Comparison of ENCODE assay signal across 14 cellular contexts in genomic region chr16:7456221-7456620, GRCh38.
DNase-seq lines count a peak whose midpoint lies in the region; ATAC-seq and TF ChIP-seq lines count a peak whose summit lies in the region.
"Had no signal": no experiment of that assay in that cellular context is flagged by ENCODE, and none has a peak within 500 bp of the region (broad histone marks: within the 10 kb centered on the region; RNA-seq: fewer than 3 reads in every experiment).

No MANE protein-coding gene starts in this region.

- peak; percentile 50; the same call in 2 of the 3 replicates for ATAC-seq in RWPE2 (ENCODE audit: low read depth)
- ATAC-seq in right cardiac atrium, result no peak
- ATAC-seq: GM23338 had no signal

- H3K9me3 ChIP-seq in RWPE2 (ENCODE audit: severe bottlenecking), result no peaks in the 10 kb centered on the region
- H3K9me3 ChIP-seq in SJCRH30 (replicated peaks), result no peaks in the 10 kb centered on the region
- no peaks in the 10 kb centered on the region for H3K9me3 ChIP-seq in right cardiac atrium (ENCODE audit: control insufficient read depth, low read length)

- no CpG with 5 or more reads among the region's 5 CpGs for WGBS in mesendoderm (ENCODE audit: extremely low coverage, insufficient coverage, low lambda C conversion rate)
- WGBS in right cardiac atrium, result 64% methylated on average over 5 of the region's 5 CpGs

- H3K4ac ChIP-seq in mesendoderm (ENCODE audit: low read depth, low read length), result no peak overlapping the region

- no peak overlapping the region for H2BK5ac ChIP-seq in mesendoderm (ENCODE audit: low read length)

- H3K4me2 ChIP-seq in mesendoderm (ENCODE audit: low read length), result no peak overlapping the region
- H3K4me2 ChIP-seq: GM23338 had no signal

- no peaks in the 10 kb centered on the region for H3K79me2 ChIP-seq in mesendoderm (ENCODE audit: control insufficient read depth, insufficient read depth, low read length)

- no peak overlapping the region for H2BK15ac ChIP-seq in mesendoderm (replicated peaks; ENCODE audit: low read depth)

- H3K56ac ChIP-seq in mesendoderm (ENCODE audit: low read length), result no peak overlapping the region

- no peak overlapping the region for H3K9ac ChIP-seq in mesendoderm (ENCODE audit: low read length)

- no peak overlapping the region for H4K8ac ChIP-seq in mesendoderm (ENCODE audit: low read depth, low read length)

- TF ChIP-seq CTCF in RWPE2 (IDR thresholded peaks at IDR 0.05; ENCODE audit: poor library complexity, severe bottlenecking), result no peak

- H4K5ac ChIP-seq in mesendoderm (ENCODE audit: low read length), result no peak overlapping the region

- intact Hi-C loops in right cardiac atrium (cut with DNase I), result loop anchor here in 1 of 4 donors (10.0 kb wide), 1 partner anchor 59 kb away; no protein-coding TSS in a partner anchor

- H3K4me1 ChIP-seq in RWPE2 (ENCODE audit: insufficient read depth, poor library complexity, severe bottlenecking), result no peaks in the 10 kb centered on the region
- no peaks in the 10 kb centered on the region for H3K4me1 ChIP-seq in mesendoderm (ENCODE audit: control insufficient read depth, low read depth, low read length)
- peaks cover 6% of the 10 kb centered on the region; the same call in 1 of the 2 replicates for H3K4me1 ChIP-seq in SJCRH30
- H3K4me1 ChIP-seq in right cardiac atrium (ENCODE audit: control insufficient read depth, insufficient read depth, low read length), result no peaks in the 10 kb centered on the region

- no peak overlapping the region for H3K18ac ChIP-seq in mesendoderm (ENCODE audit: low read length)

- no peaks in the 10 kb centered on the region for H3K79me1 ChIP-seq in mesendoderm (ENCODE audit: low read length)

- H3K4me3 ChIP-seq in RWPE2 (ENCODE audit: severe bottlenecking), result no peak overlapping the region
- no peak overlapping the region for H3K4me3 ChIP-seq in mesendoderm (ENCODE audit: low read length)
- no peak overlapping the region for H3K4me3 ChIP-seq in SJCRH30
- no peak overlapping the region for H3K4me3 ChIP-seq in right cardiac atrium (ENCODE audit: low read length)
- H3K4me3 ChIP-seq: GM23338 had no signal

- H2AK5ac ChIP-seq in mesendoderm (ENCODE audit: low read length), result no peak overlapping the region

- no peak overlapping the region for H2BK120ac ChIP-seq in mesendoderm (ENCODE audit: low read depth, low read length)

- H3K36me3 ChIP-seq in RWPE2 (ENCODE audit: low read depth) (no peaks in the 10 kb centered on the region), mesendoderm (ENCODE audit: control insufficient read depth, insufficient read depth, low read length) (no peaks in the 10 kb centered on the region), SJCRH30 (no peaks in the 10 kb centered on the region)

- DNase-seq in DMS153 treated with DMSO at 0.1 percent for 48 hours (lab: John Stamatoyannopoulos, UW; ENCODE audit: unreplicated experiment), result peak; percentile 73
- peak; percentile 87 for DNase-seq in NCI-H1105 treated with DMSO at 0.1 percent for 48 hours (lab: John Stamatoyannopoulos, UW)
- DNase-seq in NCI-H2081 treated with DMSO at 0.1 percent for 48 hours (lab: John Stamatoyannopoulos, UW), result peak; percentile 39
- no peak for DNase-seq in RWPE2 (ENCODE audit: low spot score)
- no peak for DNase-seq in mesendoderm
- DNase-seq in SJCRH30, result no peak
- no peak for DNase-seq in cerebellar cortex (ENCODE audit: low spot score)
- DNase-seq in right cardiac atrium, result no peak
- DNase-seq: AML-193; Calu3; CD4-positive, CD25-positive, alpha-beta regulatory T cell; NCI-H510A; Right ventricle myocardium superior had no signal

- H3K23ac ChIP-seq in mesendoderm (ENCODE audit: low read length), result no peak overlapping the region

- H3K27me3 ChIP-seq in RWPE2 (ENCODE audit: insufficient read depth, poor library complexity, severe bottlenecking) (no peaks in the 10 kb centered on the region), mesendoderm (ENCODE audit: insufficient read depth, low read length, poor library complexity) (no peaks in the 10 kb centered on the region), SJCRH30 (no peaks in the 10 kb centered on the region), right cardiac atrium (ENCODE audit: control insufficient read depth, insufficient read depth) (no peaks in the 10 kb centered on the region)

- H3K27ac ChIP-seq in RWPE2 (ENCODE audit: poor library complexity, severe bottlenecking) (no peak overlapping the region), mesendoderm (ENCODE audit: low read depth, low read length) (no peak overlapping the region), SJCRH30 (no peak overlapping the region), right cardiac atrium (ENCODE audit: low read length) (no peak overlapping the region)

Comparison
In these comparisons a context has a peak if more than half of its experiments do, and no peak if none do; other contexts are left out.
1. DNase-seq: peak in DMS153 treated with DMSO at 0.1 percent for 48 hours (single experiment), NCI-H1105 treated with DMSO at 0.1 percent for 48 hours (single experiment) and NCI-H2081 treated with DMSO at 0.1 percent for 48 hours (single experiment); none in RWPE2 (single experiment), mesendoderm (single experiment), SJCRH30 (0 of 2), cerebellar cortex (single experiment) and right cardiac atrium (0 of 3).